In the genomic region with DNA sequence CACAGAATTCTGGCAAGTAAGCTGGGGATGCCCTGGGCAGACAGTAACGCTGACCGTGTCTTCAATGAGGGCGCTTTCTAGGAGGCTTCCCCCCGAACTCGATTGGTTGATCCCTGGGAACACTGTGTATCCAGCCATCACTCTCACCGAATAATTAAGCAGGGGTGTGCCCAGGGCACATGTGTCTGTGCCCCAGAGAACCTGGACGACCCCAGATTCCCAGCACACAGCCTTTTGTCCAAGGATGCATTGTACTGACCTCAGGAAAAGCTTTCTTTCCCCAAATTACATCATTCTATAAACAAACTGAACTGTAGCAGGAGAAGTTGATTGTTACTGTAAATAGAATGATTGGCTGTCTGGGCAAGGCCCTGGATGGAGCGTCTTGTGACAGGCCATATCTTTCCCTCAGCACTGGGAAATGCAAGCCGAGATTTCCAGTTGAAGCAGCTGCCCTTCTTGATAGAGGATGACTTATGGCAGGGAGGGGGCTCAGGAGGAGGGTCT, we compare ENCODE assay signal across 17 cellular contexts. TPM values are rescaled to one million over a fixed set of nuclear protein-coding genes. Genes with fewer than 3 reads are reported as not detected.
A peak's percentile ranks its signal among the peaks of the same experiment; 100 is the strongest.
DNase-seq lines count a peak whose midpoint lies in the region; ATAC-seq, FAIRE-seq and TF ChIP-seq lines count a peak whose summit lies in the region.
"Had no signal": no experiment of that assay in that cellular context is flagged by ENCODE, and none has a peak within 500 bp of the region (broad histone marks: within the 10 kb centered on the region; RNA-seq: fewer than 3 reads in every experiment).

No MANE protein-coding gene starts in this region.

- CTCF ChIA-PET in IMR-90 (lab: Yijun Ruan, JAX), result interaction anchor here (2.2 kb wide), 1 partner anchor 53 kb away, joined by 8 read pairs; no protein-coding TSS in a partner anchor

- intact Hi-C loops in IMR-90 (cut with micrococcal nuclease) (no loop called here), kidney (cut with DNase I) (no loop called here), stomach (cut with DNase I; ENCODE audit: low total_unique reads) (no loop called here)

- H3K36me3 Mint-ChIP-seq in neural progenitor cell, result peaks cover 4% of the 10 kb centered on the region
- H3K36me3 Mint-ChIP-seq: T-cell had no signal

- H4K8ac ChIP-seq in IMR-90 (ENCODE audit: low read depth in 2 of 2, low read length in 2 of 2), result peak overlapping the region; percentile 44 to 80; a peak in 2 of 4 replicates

- no peak for TF ChIP-seq RAD21 in IMR-90 (IDR thresholded peaks at IDR 0.05; ENCODE audit: low read length)

- H3K4me1 ChIP-seq in IMR-90 (ENCODE audit: control insufficient read depth, insufficient read depth, low read length) (peaks cover 57% of the 10 kb centered on the region), kidney (ENCODE audit: control insufficient read depth in 1 of 2, insufficient read depth in 1 of 2, low read depth in 1 of 2, low read length in 2 of 2) (peaks cover 8 to 20% of the 10 kb centered on the region in 2 donors), stomach (peaks cover 27 to 73% (median 42%) of the 10 kb centered on the region in 4 donors), neural progenitor cell (peaks cover 33% of the 10 kb centered on the region)

- peak overlapping the region; percentile 71 for H3K18ac ChIP-seq in IMR-90 (ENCODE audit: low read depth, low read length)

- TF ChIP-seq CTCF in IMR-90 (conservative IDR thresholded peaks at IDR 0.05; ENCODE audit: low read depth, low read length), result no peak
- no peak for TF ChIP-seq CTCF in kidney (IDR thresholded peaks at IDR 0.05; ENCODE audit: borderline replicate concordance, extremely low read depth, insufficient read depth)
- TF ChIP-seq CTCF in stomach (IDR thresholded peaks at IDR 0.05), result no peak
- no peak for TF ChIP-seq CTCF in neural progenitor cell (IDR thresholded peaks at IDR 0.05)

- H3K36me3 ChIP-seq in IMR-90 (ENCODE audit: control insufficient read depth, insufficient read depth, low read length) (peaks cover 7% of the 10 kb centered on the region; the same call in 1 of the 2 replicates), kidney (ENCODE audit: control insufficient read depth in 1 of 2, insufficient read depth in 2 of 2, low read length in 2 of 2) (peaks cover 23 to 56% of the 10 kb centered on the region in 2 donors), stomach (peaks cover 0 to 66% (median 42%) of the 10 kb centered on the region in 4 donors), neural progenitor cell (no peaks in the 10 kb centered on the region)

- peak overlapping the region; percentile 74 for H2AFZ ChIP-seq in IMR-90 (replicated peaks; ENCODE audit: low read length, poor library complexity)
- H2AFZ ChIP-seq in neural progenitor cell (replicated peaks), result no peak overlapping the region

- no peaks in the 10 kb centered on the region for H3K79me2 ChIP-seq in neural progenitor cell (ENCODE audit: low read depth)

- H3K9me3 Mint-ChIP-seq in neural progenitor cell, result no peaks in the 10 kb centered on the region
- H3K9me3 Mint-ChIP-seq: neural crest cell, T-cell had no signal

- peaks cover 8% of the 10 kb centered on the region for H3K27me3 Mint-ChIP-seq in neural progenitor cell (ENCODE audit: insufficient read depth, low read depth)
- H3K27me3 Mint-ChIP-seq: activated CD4-positive, alpha-beta T cell treated with anti-CD3 and anti-CD28 coated beads for 36 hours had no signal

- H3K27ac Mint-ChIP-seq in neural progenitor cell, result no peak overlapping the region
- H3K27ac Mint-ChIP-seq: activated CD4-positive, alpha-beta T cell treated with anti-CD3 and anti-CD28 coated beads for 36 hours; T-cell had no signal

- H3K4me3 Mint-ChIP-seq in neural progenitor cell, result no peak overlapping the region
- H3K4me3 Mint-ChIP-seq: activated CD4-positive, alpha-beta T cell treated with anti-CD3 and anti-CD28 coated beads for 36 hours; neural crest cell; T-cell had no signal

- H2AK9ac ChIP-seq in IMR-90 (replicated peaks; ENCODE audit: low read depth, low read length, poor library complexity), result peak overlapping the region; percentile 48

- peak overlapping the region; percentile 64 for H2BK5ac ChIP-seq in IMR-90 (ENCODE audit: low read depth, low read length, poor library complexity, severe bottlenecking)

- peak overlapping the region; percentile 86; the same call in 1 of the 3 replicates for H2BK15ac ChIP-seq in IMR-90 (ENCODE audit: low read depth, low read length)

- H3K56ac ChIP-seq in IMR-90 (ENCODE audit: extremely low read depth, insufficient read depth, low read length), result peak overlapping the region; percentile 13; the same call in 1 of the 2 replicates

- ATAC-seq in IMR-90 (ENCODE audit: low read depth), result no peak
- no peak for ATAC-seq in HG03442 (IDR thresholded peaks at IDR 0.05; ENCODE audit: unreplicated experiment)
- ATAC-seq in left lobe of liver, result no peak
- ATAC-seq: activated CD4-positive, alpha-beta T cell treated with anti-CD3 and anti-CD28 coated beads for 36 hours; PC-3; T-cell had no signal

- H3K23ac ChIP-seq in IMR-90 (ENCODE audit: low read depth, low read length), result peak overlapping the region; percentile 86

- H3K27ac ChIP-seq in IMR-90 (ENCODE audit: insufficient read depth, low read length), result peak overlapping the region; percentile 75
- peak overlapping the region; percentile 13 to 28 for H3K27ac ChIP-seq in kidney (ENCODE audit: low read depth in 2 of 2, low read length in 2 of 2)
- H3K27ac ChIP-seq in stomach, result peak overlapping the region in 4 of 5 donors; percentile 47 to 86 (median 52)
- no peak overlapping the region for H3K27ac ChIP-seq in neural progenitor cell

- no TSS peak for BruUV-seq in IMR-90 (replicated peaks; lab: Mats Ljungman, UMichigan)

- H4K20me1 ChIP-seq in IMR-90 (ENCODE audit: insufficient read depth, low read length), result no peaks in the 10 kb centered on the region
- H4K20me1 ChIP-seq in neural progenitor cell (ENCODE audit: low read depth), result peaks cover 8% of the 10 kb centered on the region

- peak overlapping the region; percentile 84 for H4K91ac ChIP-seq in IMR-90 (ENCODE audit: insufficient read depth, low read depth, low read length)

- no peaks in the 10 kb centered on the region for H3K27me3 ChIP-seq in IMR-90 (ENCODE audit: control insufficient read depth, insufficient read depth, low read length)
- H3K27me3 ChIP-seq in stomach, result no peaks in the 10 kb centered on the region
- H3K27me3 ChIP-seq in neural progenitor cell, result peaks cover 29% of the 10 kb centered on the region

- H3F3A ChIP-seq in neural progenitor cell (ENCODE audit: low read depth), result peaks cover 18% of the 10 kb centered on the region

- dilution Hi-C loops in IMR-90 (cut with HindIII; ENCODE audit: low sequenced_read_pairs, unreplicated experiment), result no loop called here

- H2BK120ac ChIP-seq in IMR-90 (ENCODE audit: low read depth, low read length), result peak overlapping the region; percentile 93

- POLR2A ChIA-PET in IMR-90 (lab: Charles Lee; ENCODE audit: unreplicated experiment), result no interaction called here

- DNase-seq in IMR-90, result peak; percentile 69
- DNase-seq in dedifferentiated amniotic fluid mesenchymal stem cell (ENCODE audit: extremely low spot score), result peak; percentile 81
- DNase-seq in kidney, result no peak
- no peak for DNase-seq in stomach
- DNase-seq in left lobe of liver (ENCODE audit: low spot score), result no peak
- DNase-seq in NCI-H446 (lab: John Stamatoyannopoulos, UW), result no peak
- DNase-seq in neural progenitor cell (ENCODE audit: low spot score), result no peak
- DNase-seq: activated CD4-positive, alpha-beta T cell treated with anti-CD3 and anti-CD28 coated beads for 36 hours; activated T-cell treated with anti-CD3 and anti-CD28 coated beads, Interleukin-2, amount 50 U/mL, for 48 hours; amniotic stem cell; kidney glomerular epithelial cell; NCI-H1048; NCI-H345; PC-3; T-cell had no signal

- WGBS in IMR-90 (ENCODE audit: extremely low coverage in 2 of 2, insufficient read length in 1 of 2), 2 experiments, result 37% methylated on average over 7 of the region's 9 CpGs; no CpG with 5 or more reads in 1 of the 2 experiments
- WGBS in stomach, 5 donors, result 55 to 74% (median 63%) methylated on average over 9 of the region's 9 CpGs

- H3K4me3 ChIP-seq in IMR-90 (ENCODE audit: insufficient read depth, low read depth, low read length) (no peak overlapping the region), kidney (ENCODE audit: low read length in 2 of 2) (no peak overlapping the region), stomach (no peak overlapping the region), neural progenitor cell (no peak overlapping the region)

- H3K79me1 ChIP-seq in IMR-90 (ENCODE audit: low read depth in 1 of 2, low read length in 2 of 2), result peaks cover 0 to 13% of the 10 kb centered on the region in 2 experiments; a peak in 2 of 4 replicates

- H3K9me3 ChIP-seq in IMR-90 (ENCODE audit: control insufficient read depth, insufficient read depth, low read length) (no peaks in the 10 kb centered on the region), kidney (ENCODE audit: control insufficient read depth in 1 of 2, low read length in 2 of 2) (no peaks in the 10 kb centered on the region), stomach (no peaks in the 10 kb centered on the region), neural progenitor cell (ENCODE audit: low read depth) (no peaks in the 10 kb centered on the region)

- no peak for TF ChIP-seq EP300 in stomach (IDR thresholded peaks at IDR 0.05)

- peak overlapping the region; percentile 38; the same call in 1 of the 2 replicates for H3K4me2 ChIP-seq in IMR-90 (ENCODE audit: low read depth, low read length)
- H3K4me2 ChIP-seq in neural progenitor cell, result no peak overlapping the region

- peak overlapping the region; percentile 67 for H2BK20ac ChIP-seq in IMR-90 (ENCODE audit: low read depth, low read length)

- H3K4ac ChIP-seq in IMR-90 (ENCODE audit: low read depth, low read length), result peak overlapping the region; percentile 81

- H4K5ac ChIP-seq in IMR-90 (ENCODE audit: low read depth, low read length), result peak overlapping the region; percentile 51

- in situ Hi-C loops in IMR-90 (cut with MboI; ENCODE audit: low sequenced_read_pairs), result loop anchor here (25.0 kb wide), 4 partner anchors 1027 to 1848 kb away; partner anchors contain the start of genes CSGALNACT2 and HNRNPF

- peaks cover 37% of the 10 kb centered on the region for H3K4me1 Mint-ChIP-seq in neural progenitor cell
- H3K4me1 Mint-ChIP-seq: activated CD4-positive, alpha-beta T cell treated with anti-CD3 and anti-CD28 coated beads for 36 hours; T-cell had no signal

- peak overlapping the region; percentile 74 for H3K14ac ChIP-seq in IMR-90 (replicated peaks; ENCODE audit: low read depth, low read length)

- TF ChIP-seq POLR2A in IMR-90 (IDR thresholded peaks at IDR 0.05; ENCODE audit: low read depth, low read length), result no peak
- no peak for TF ChIP-seq POLR2A in stomach (IDR thresholded peaks at IDR 0.05)

- H3K9ac ChIP-seq in IMR-90 (ENCODE audit: low read depth, low read length), result peak overlapping the region; percentile 11; the same call in 1 of the 2 replicates
- H3K9ac ChIP-seq in kidney (ENCODE audit: low read length in 2 of 2), result no peak overlapping the region
- no peak overlapping the region for H3K9ac ChIP-seq in neural progenitor cell

- FAIRE-seq in kidney (lab: Jason Lieb, UNC), result no peak

- H2AK5ac ChIP-seq in IMR-90 (ENCODE audit: low read depth, low read length), result peak overlapping the region; percentile 86; the same call in 1 of the 2 replicates

- peaks cover 42% of the 10 kb centered on the region for H3K9me1 ChIP-seq in IMR-90 (ENCODE audit: insufficient read depth, low read length)

RNA-seq across cellular contexts. Expression of gene DEPP1, which starts 6.6 kb away (rescaled TPM):
- total RNA-seq in IMR-90 (2012; rRNA removed), result 11.7 and 13.6 TPM in 2 replicates
- polyA plus RNA-seq in IMR-90 (2012; rRNA removed), result 19.7 and 30.0 TPM in 2 replicates
- 16.4 and 30.1 TPM in 2 replicates for polyA plus RNA-seq in IMR-90 (2012; cell fraction: cytosol; rRNA removed)
- 18.4 and 24.2 TPM in 2 replicates for polyA plus RNA-seq in IMR-90 (2012; cell fraction: nucleus; rRNA removed; ENCODE audit: low replicate concordance)
- total RNA-seq in kidney, result 146 TPM
- polyA plus RNA-seq in kidney (ENCODE audit: insufficient read depth, low read depth, low replicate concordance), result 44.4 TPM
- total RNA-seq in stomach, result 10 to 100 TPM in 4 of 5 donors, 1 to 10 TPM in 1; 9.8 to 72.9 (median 29.0) TPM
- polyA plus RNA-seq in stomach, result 10 to 100 TPM; 24.4 to 65.1 (median 42.0) TPM
- total RNA-seq in left lobe of liver, result 6.8 TPM
- 0.71 TPM in 1 of 2 replicates, not detected in the other for total RNA-seq in neural progenitor cell (ENCODE audit: low replicate concordance)

RNA-seq across cellular contexts. Expression of gene ZNF22, which starts 15.5 kb away (rescaled TPM):
- total RNA-seq in IMR-90 (2012; rRNA removed) (12.4 and 18.6 TPM in 2 replicates), kidney (24.5 TPM), stomach (10 to 100 TPM in 3 of 5 donors, 1 to 10 TPM in 1, under 1 TPM in 1; 0.58 to 39.8 (median 13.4) TPM), left lobe of liver (12.9 TPM), neural progenitor cell (ENCODE audit: low replicate concordance) (60.2 and 81.0 TPM in 2 replicates)
- polyA plus RNA-seq in IMR-90 (2012; rRNA removed) (8.4 and 10.6 TPM in 2 replicates), kidney (ENCODE audit: insufficient read depth, low read depth, low replicate concordance) (18.7 TPM), stomach (10 to 100 TPM; 12.1 to 23.5 (median 20.2) TPM)
- polyA plus RNA-seq in IMR-90 (2012; cell fraction: cytosol; rRNA removed), result 1.7 and 2.4 TPM in 2 replicates
- polyA plus RNA-seq in IMR-90 (2012; cell fraction: nucleus; rRNA removed; ENCODE audit: low replicate concordance), result 0.39 and 4.0 TPM in 2 replicates

RNA-seq across cellular contexts. Expression of gene RASSF4, which starts 25.6 kb away (rescaled TPM):
- total RNA-seq in IMR-90 (2012; rRNA removed) (5.9 and 6.1 TPM in 2 replicates), kidney (76.4 TPM), stomach (10 to 100 TPM in 4 of 5 donors, 1 to 10 TPM in 1; 7.8 to 74.5 (median 22.7) TPM), left lobe of liver (25.0 TPM), neural progenitor cell (ENCODE audit: low replicate concordance) (3.1 and 9.7 TPM in 2 replicates)
- polyA plus RNA-seq in IMR-90 (2012; rRNA removed) (8.6 and 10.1 TPM in 2 replicates), kidney (ENCODE audit: insufficient read depth, low read depth, low replicate concordance) (83.1 TPM), stomach (10 to 100 TPM in 2 of 3 donors, 1 to 10 TPM in 1; 7.8 to 13.7 (median 10.4) TPM)
- polyA plus RNA-seq in IMR-90 (2012; cell fraction: cytosol; rRNA removed), result 4.5 and 6.1 TPM in 2 replicates
- polyA plus RNA-seq in IMR-90 (2012; cell fraction: nucleus; rRNA removed; ENCODE audit: low replicate concordance), result 46.1 and 53.0 TPM in 2 replicates

Comparison
In these comparisons a context has a peak if more than half of its experiments do, and no peak if none do; other contexts are left out.
1. DNase-seq: peak in IMR-90 (single experiment) and dedifferentiated amniotic fluid mesenchymal stem cell (single experiment); none in kidney (single experiment), stomach (single experiment), left lobe of liver (single experiment), NCI-H446 (0 of 2) and neural progenitor cell (single experiment).